In genomic region chr6:162069995-162070394, GRCh38 we compare ENCODE assay signal across 22 cellular contexts.
"Had no signal": no experiment of that assay in that cellular context is flagged by ENCODE, and none has a peak within 500 bp of the region (broad histone marks: within the 10 kb centered on the region; RNA-seq: fewer than 3 reads in every experiment).

No MANE protein-coding gene starts in this region.

- DNase-seq: central memory CD4-positive, alpha-beta T cell; effector memory CD4-positive, alpha-beta T cell; esophagus squamous epithelium; kidney; left cardiac atrium; mesendoderm; naive B cell; occipital lobe; pancreas; retina; stimulated activated CD4-positive, alpha-beta T cell treated with anti-CD3 and anti-CD28 coated beads, Interleukin-2, amount 100 ng/mL, for 24 hours; stimulated activated CD4-positive, alpha-beta T cell treated with anti-CD3 and anti-CD28 coated beads, Interleukin-4, amount 100 ng/mL, for 4 hours; stimulated activated naive B cell treated with anti-CD40 and anti-IgM and Interleukin-4, amounts not matched to agents 10 μg/mL and 1 μg/mL and 100 μg/mL, for 72 hours; stomach; substantia nigra; trophoblast cell had no signal

- H3K36me3 ChIP-seq: esophagus squamous epithelium, gastroesophageal sphincter, pancreas, prostate gland, stomach had no signal

- H3K27me3 ChIP-seq: esophagus squamous epithelium, gastroesophageal sphincter, hepatocyte, pancreas, stomach had no signal

- H3K4me1 ChIP-seq: esophagus squamous epithelium, gastroesophageal sphincter, pancreas, prostate gland, stomach had no signal

- H3K4me3 ChIP-seq: esophagus squamous epithelium, gastroesophageal sphincter, hepatocyte, pancreas, prostate gland, skin epidermis, stomach had no signal

- H3K9me3 ChIP-seq: pancreas, prostate gland had no signal

- H3K27ac ChIP-seq: epithelial cell of prostate, esophagus squamous epithelium, gastroesophageal sphincter, hepatocyte, pancreas, prostate gland, skin epidermis, stomach had no signal

- ATAC-seq: gastroesophageal sphincter; pancreas; sciatic nerve; stimulated activated naive B cell treated with anti-CD40 and anti-IgM and Interleukin-4, amounts not matched to agents 10 μg/mL and 1 μg/mL and 100 μg/mL, for 72 hours had no signal
